Comparison of ENCODE assay signal across 9 cellular contexts in the genomic region with DNA sequence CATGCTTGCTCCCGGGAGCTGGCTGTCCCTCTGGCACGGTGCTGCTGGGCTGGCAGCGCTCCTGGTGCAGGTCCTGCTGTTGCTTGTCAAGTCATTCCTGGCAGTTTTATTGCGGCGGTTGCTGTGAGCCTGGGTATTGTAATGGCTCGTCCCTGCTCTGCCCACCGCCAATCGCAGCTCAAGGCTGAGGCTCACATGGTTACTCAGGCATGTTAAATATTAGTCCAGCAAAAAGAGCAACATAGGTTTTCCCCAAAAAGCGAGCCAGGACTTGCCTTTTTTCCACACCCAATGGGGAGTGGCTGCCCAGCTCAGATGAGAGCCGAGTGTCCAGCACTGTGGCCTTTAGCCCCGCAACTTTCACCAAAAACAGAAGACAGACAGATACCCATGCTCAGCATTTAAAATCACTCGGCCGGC.
DNase-seq lines count a peak whose midpoint lies in the region; ATAC-seq and TF ChIP-seq lines count a peak whose summit lies in the region.
"Had no signal": no experiment of that assay in that cellular context is flagged by ENCODE, and none has a peak within 500 bp of the region (broad histone marks: within the 10 kb centered on the region; RNA-seq: fewer than 3 reads in every experiment).

No MANE protein-coding gene starts in this region.

- TF ChIP-seq CTCF in WTC11 (IDR thresholded peaks at IDR 0.05) = no peak
- no peak for TF ChIP-seq CTCF in type B pancreatic cell (conservative IDR thresholded peaks at IDR 0.05)

- ATAC-seq in WTC11 (no peak), GM18517 (IDR thresholded peaks at IDR 0.05; ENCODE audit: unreplicated experiment) (no peak), HG03108 (IDR thresholded peaks at IDR 0.05; ENCODE audit: unreplicated experiment) (no peak)
- no peak for ATAC-seq in activated T-helper 17 cell treated with anti-CD3 and anti-CD28 coated beads, Interleukin-2, amount 50 U/mL, for 72 hours (replicated peaks)

- peak overlapping the region; percentile 88 for H3K27ac Mint-ChIP-seq in WTC11
- no peak overlapping the region for H3K27ac Mint-ChIP-seq in activated T-helper 17 cell treated with anti-CD3 and anti-CD28 coated beads, Interleukin-2, amount 50 U/mL, for 72 hours
- H3K27ac Mint-ChIP-seq in type B pancreatic cell = no peak overlapping the region

- CTCF ChIA-PET in WTC11 (lab: Charles Lee) = no interaction called here

- H3K27me3 Mint-ChIP-seq in WTC11 (ENCODE audit: low read depth) (no peaks in the 10 kb centered on the region), type B pancreatic cell (no peaks in the 10 kb centered on the region)
- H3K27me3 Mint-ChIP-seq in activated T-helper 17 cell treated with anti-CD3 and anti-CD28 coated beads, Interleukin-2, amount 50 U/mL, for 72 hours = no peaks in the 10 kb centered on the region

- H3K36me3 Mint-ChIP-seq in WTC11 (peaks cover 6% of the 10 kb centered on the region; the same call in 1 of the 2 replicates), type B pancreatic cell (peaks cover 5% of the 10 kb centered on the region)
- H3K36me3 Mint-ChIP-seq in activated T-helper 17 cell treated with anti-CD3 and anti-CD28 coated beads, Interleukin-2, amount 50 U/mL, for 72 hours (ENCODE audit: low read depth) = no peaks in the 10 kb centered on the region

- H3K4me1 Mint-ChIP-seq in WTC11 (0 out of 2 replicates have a peak, but pooled peaks cover 3% of the 10 kb centered on the region), type B pancreatic cell (ENCODE audit: unreplicated experiment) (peaks cover 24% of the 10 kb centered on the region)
- H3K4me1 Mint-ChIP-seq in activated T-helper 17 cell treated with anti-CD3 and anti-CD28 coated beads, Interleukin-2, amount 50 U/mL, for 72 hours = no peaks in the 10 kb centered on the region

- POLR2A ChIA-PET in WTC11 (lab: Charles Lee) = no interaction called here

- H3K4me3 Mint-ChIP-seq in WTC11 (no peak overlapping the region), type B pancreatic cell (no peak overlapping the region)
- no peak overlapping the region for H3K4me3 Mint-ChIP-seq in activated T-helper 17 cell treated with anti-CD3 and anti-CD28 coated beads, Interleukin-2, amount 50 U/mL, for 72 hours

- H3K9me3 Mint-ChIP-seq in WTC11 = peaks cover 20% of the 10 kb centered on the region
- H3K9me3 Mint-ChIP-seq in activated T-helper 17 cell treated with anti-CD3 and anti-CD28 coated beads, Interleukin-2, amount 50 U/mL, for 72 hours = no peaks in the 10 kb centered on the region
- H3K9me3 Mint-ChIP-seq in type B pancreatic cell = peaks cover 6% of the 10 kb centered on the region

- intact Hi-C loops in cardiac septum (cut with DNase I) (no loop called here), posterior vena cava (cut with DNase I) (no loop called here)

- DNase-seq in ELF-1 (ENCODE audit: low read depth, low spot score) = peak; percentile 83
- DNase-seq in WTC11 (ENCODE audit: low spot score) = no peak
- peak; percentile 86 for DNase-seq in cardiac septum (ENCODE audit: low spot score)
- peak; percentile 90 for DNase-seq in posterior vena cava (ENCODE audit: low spot score)
- no peak for DNase-seq in type B pancreatic cell (ENCODE audit: extremely low spot score, unreplicated experiment)
- DNase-seq: DMS79 had no signal

TF ChIP-seq in WTC11, 78 proteins besides CTCF, POLR2A, EP300 and RAD21:
- TF ChIP-seq ETV6 (CRISPR knock-in tag; IDR thresholded peaks at IDR 0.05) (no peak), AFF4 (CRISPR knock-in tag; IDR thresholded peaks at IDR 0.05; ENCODE audit: borderline replicate concordance) (no peak), USF2 (CRISPR knock-in tag; IDR thresholded peaks at IDR 0.05) (no peak)
- TF ChIP-seq, protein P1, sequence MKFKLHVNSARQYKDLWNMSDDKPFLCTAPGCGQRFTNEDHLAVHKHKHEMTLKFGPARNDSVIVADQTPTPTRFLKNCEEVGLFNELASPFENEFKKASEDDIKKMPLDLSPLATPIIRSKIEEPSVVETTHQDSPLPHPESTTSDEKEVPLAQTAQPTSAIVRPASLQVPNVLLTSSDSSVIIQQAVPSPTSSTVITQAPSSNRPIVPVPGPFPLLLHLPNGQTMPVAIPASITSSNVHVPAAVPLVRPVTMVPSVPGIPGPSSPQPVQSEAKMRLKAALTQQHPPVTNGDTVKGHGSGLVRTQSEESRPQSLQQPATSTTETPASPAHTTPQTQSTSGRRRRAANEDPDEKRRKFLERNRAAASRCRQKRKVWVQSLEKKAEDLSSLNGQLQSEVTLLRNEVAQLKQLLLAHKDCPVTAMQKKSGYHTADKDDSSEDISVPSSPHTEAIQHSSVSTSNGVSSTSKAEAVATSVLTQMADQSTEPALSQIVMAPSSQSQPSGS (CRISPR knock-in tag; IDR thresholded peaks at IDR 0.05; ENCODE audit: borderline replicate concordance, low read depth) = no peak
- TF ChIP-seq, protein P2, sequence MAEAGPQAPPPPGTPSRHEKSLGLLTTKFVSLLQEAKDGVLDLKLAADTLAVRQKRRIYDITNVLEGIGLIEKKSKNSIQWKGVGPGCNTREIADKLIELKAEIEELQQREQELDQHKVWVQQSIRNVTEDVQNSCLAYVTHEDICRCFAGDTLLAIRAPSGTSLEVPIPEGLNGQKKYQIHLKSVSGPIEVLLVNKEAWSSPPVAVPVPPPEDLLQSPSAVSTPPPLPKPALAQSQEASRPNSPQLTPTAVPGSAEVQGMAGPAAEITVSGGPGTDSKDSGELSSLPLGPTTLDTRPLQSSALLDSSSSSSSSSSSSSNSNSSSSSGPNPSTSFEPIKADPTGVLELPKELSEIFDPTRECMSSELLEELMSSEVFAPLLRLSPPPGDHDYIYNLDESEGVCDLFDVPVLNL (CRISPR knock-in tag; IDR thresholded peaks at IDR 0.05; ENCODE audit: borderline replicate concordance, low read depth) = no peak

Comparison
In these comparisons a context has a peak if more than half of its experiments do, and no peak if none do; other contexts are left out.
1. DNase-seq: peak in ELF-1 (single experiment), cardiac septum (single experiment) and posterior vena cava (single experiment); none in WTC11 (single experiment) and type B pancreatic cell (single experiment).